13 cellular contexts compared by ENCODE assay signal in the genomic region with DNA sequence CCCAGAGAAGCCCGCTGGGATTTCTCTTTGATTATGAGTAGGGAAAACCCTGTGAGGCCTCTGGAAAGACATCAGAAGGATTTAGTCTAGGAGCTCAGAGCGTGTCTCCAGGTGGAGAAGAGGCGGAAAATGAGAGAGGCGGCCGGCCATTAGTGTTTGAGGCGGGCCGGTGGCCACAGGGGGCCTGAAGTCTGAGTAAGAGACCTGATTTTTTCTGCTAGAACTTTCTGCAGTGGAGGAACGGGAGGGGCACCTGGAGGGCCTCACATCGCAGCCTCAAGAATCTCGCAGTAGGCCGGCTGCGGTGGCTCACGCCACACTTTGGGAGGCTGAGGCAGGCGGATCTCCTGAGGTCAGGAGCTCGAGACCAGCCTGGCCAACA. TPM values are rescaled to one million over a fixed set of nuclear protein-coding genes. Genes with fewer than 3 reads are reported as not detected.
DNase-seq lines count a peak whose midpoint lies in the region; ATAC-seq and TF ChIP-seq lines count a peak whose summit lies in the region.
"Had no signal": no experiment of that assay in that cellular context is flagged by ENCODE, and none has a peak within 500 bp of the region (broad histone marks: within the 10 kb centered on the region; RNA-seq: fewer than 3 reads in every experiment).

No MANE protein-coding gene starts in this region.

- H3K79me2 ChIP-seq in mammary epithelial cell (ENCODE audit: insufficient read depth, low read length), result no peaks in the 10 kb centered on the region

- dilution Hi-C loops in mammary epithelial cell (cut with HindIII; ENCODE audit: low sequenced_read_pairs), result no loop called here

- TF ChIP-seq CTCF in AG09309 (IDR thresholded peaks at IDR 0.05; ENCODE audit: control insufficient read depth, insufficient read depth, low read depth, low read length, missing control alignments), result no peak
- TF ChIP-seq CTCF in mammary epithelial cell (conservative IDR thresholded peaks at IDR 0.05 in 1 of 2, IDR thresholded peaks at IDR 0.05 in 1 of 2; ENCODE audit: extremely low read depth in 1 of 2, insufficient read depth in 1 of 2, low read depth in 1 of 2, low read length in 2 of 2), result no peak

- H3K4me1 ChIP-seq in mammary epithelial cell (ENCODE audit: insufficient read depth, low read length) (peaks cover 6% of the 10 kb centered on the region), right cardiac atrium (ENCODE audit: control insufficient read depth, insufficient read depth, low read length) (no peaks in the 10 kb centered on the region)

- H3K9ac ChIP-seq in mammary epithelial cell (ENCODE audit: insufficient read depth, low read length), result no peak overlapping the region

- H3K27ac ChIP-seq in mammary epithelial cell (ENCODE audit: insufficient read depth, low read depth, low read length) (no peak overlapping the region), right cardiac atrium (ENCODE audit: low read length) (peak overlapping the region; percentile 14)

- no peaks in the 10 kb centered on the region for H4K20me1 ChIP-seq in mammary epithelial cell (ENCODE audit: insufficient read depth, low read length)

- in situ Hi-C loops in mammary epithelial cell (cut with MboI; ENCODE audit: low sequenced_read_pairs in 2 of 2), result no loop called here

- peak overlapping the region; percentile 57 for H3K4me2 ChIP-seq in mammary epithelial cell (ENCODE audit: insufficient read depth, low read depth, low read length)

- no TSS peak for BruUV-seq in mammary epithelial cell (replicated peaks; lab: Mats Ljungman, UMichigan)

- CTCF ChIA-PET in mammary epithelial cell (lab: Charles Lee; ENCODE audit: low non-redundant PET), result no interaction called here

- 90% methylated on average over 10 of the region's 15 CpGs for WGBS in mammary epithelial cell (ENCODE audit: low coverage, missing lambda C conversion rate)
- 67% methylated on average over 15 of the region's 15 CpGs for WGBS in right cardiac atrium

- intact Hi-C loops in mammary epithelial cell (cut with micrococcal nuclease), result no loop called here
- intact Hi-C loops in right cardiac atrium (cut with DNase I), result no loop called here

- no peak for ATAC-seq in right cardiac atrium
- ATAC-seq in HG02642 (IDR thresholded peaks at IDR 0.05; ENCODE audit: poor library complexity, unreplicated experiment), result no peak
- ATAC-seq: HCT116 had no signal

- H3K9me3 ChIP-seq in mammary epithelial cell (replicated peaks; ENCODE audit: insufficient read depth, low read length) (no peaks in the 10 kb centered on the region), right cardiac atrium (ENCODE audit: control insufficient read depth, low read length) (no peaks in the 10 kb centered on the region)

- DNase-seq in AG09309 (ENCODE audit: low read depth) (no peak), mammary epithelial cell (no peak), right cardiac atrium (no peak), skeletal muscle cell (ENCODE audit: low read depth) (no peak), SKM-1 treated with dmso at 0.1 percent for 144 hours (lab: John Stamatoyannopoulos, UW; ENCODE audit: unreplicated experiment) (no peak), NCI-H128 (lab: John Stamatoyannopoulos, UW; ENCODE audit: unreplicated experiment) (no peak)
- no peak for DNase-seq in effector CD8-positive, alpha-beta T cell (lab: John Stamatoyannopoulos, UW)
- DNase-seq: activated naive CD4-positive, alpha-beta T cell treated with anti-CD3 and anti-CD28 coated beads for 36 hours; DND-41; NCI-H1105 treated with DMSO at 0.1 percent for 48 hours; NCI-H69 had no signal

- peak overlapping the region; percentile 74 for H2AFZ ChIP-seq in mammary epithelial cell (ENCODE audit: low read depth, low read length)

- H3K27me3 ChIP-seq in mammary epithelial cell (ENCODE audit: insufficient read depth, low read length) (no peaks in the 10 kb centered on the region), right cardiac atrium (ENCODE audit: control insufficient read depth, insufficient read depth) (no peaks in the 10 kb centered on the region)

- no peaks in the 10 kb centered on the region for H3K36me3 ChIP-seq in mammary epithelial cell (ENCODE audit: insufficient read depth, low read length)

- peak overlapping the region; percentile 78 for H3K4me3 ChIP-seq in AG09309 (ENCODE audit: control insufficient read depth, low read depth, low read length)
- H3K4me3 ChIP-seq in mammary epithelial cell (replicated peaks in 1 of 3; ENCODE audit: insufficient read depth in 1 of 3, low read depth in 2 of 3, low read length in 3 of 3), result no peak overlapping the region
- H3K4me3 ChIP-seq in right cardiac atrium (ENCODE audit: low read length), result peak overlapping the region; percentile 44
- peak overlapping the region; percentile 46 for H3K4me3 ChIP-seq in skeletal muscle cell (ENCODE audit: low read depth, low read length)

RNA-seq across cellular contexts. Expression of a gene that starts 28.5 kb away (rescaled TPM):
- 10 to 100 TPM; 10.9 to 25.7 TPM for total RNA-seq in mammary epithelial cell
- 16.9 TPM for polyA plus RNA-seq in mammary epithelial cell
- polyA minus RNA-seq in mammary epithelial cell, result 8.2 TPM
- total RNA-seq in right cardiac atrium, result 10 to 100 TPM; 54.7 to 74.6 (median 60.3) TPM
- 52.8 TPM for polyA plus RNA-seq in right cardiac atrium

RNA-seq across cellular contexts. Expression of a gene that starts 33.8 kb away (rescaled TPM):
- 10 to 100 TPM; 22.3 to 25.7 TPM for total RNA-seq in mammary epithelial cell
- polyA plus RNA-seq in mammary epithelial cell, result 22.5 TPM
- polyA minus RNA-seq in mammary epithelial cell, result 39.1 TPM
- 10 to 100 TPM; 13.3 to 15.4 (median 14.4) TPM for total RNA-seq in right cardiac atrium
- 12.0 TPM for polyA plus RNA-seq in right cardiac atrium

Comparison
In these comparisons a context has a peak if more than half of its experiments do, and no peak if none do; other contexts are left out.
1. H3K4me3 ChIP-seq: peak in AG09309 (single experiment), right cardiac atrium (single experiment) and skeletal muscle cell (single experiment); none in mammary epithelial cell (0 of 3).